In genomic region chr6:54238407-54238806, GRCh38 we compare ENCODE assay signal across 10 cellular contexts.
DNase-seq lines count a peak whose midpoint lies in the region; ATAC-seq and TF ChIP-seq lines count a peak whose summit lies in the region.
"Had no signal": no experiment of that assay in that cellular context is flagged by ENCODE, and none has a peak within 500 bp of the region (broad histone marks: within the 10 kb centered on the region; RNA-seq: fewer than 3 reads in every experiment).

No MANE protein-coding gene starts in this region.

- no peak overlapping the region for H3K4me3 Mint-ChIP-seq in type B pancreatic cell
- H3K4me3 Mint-ChIP-seq: activated CD4-positive, alpha-beta memory T cell treated with anti-CD3 and anti-CD28 coated beads, Interleukin-2, amount 10 ng/mL, durations not matched to agents 7 days and 5 days; activated naive CD4-positive, alpha-beta T cell treated with anti-CD3 and anti-CD28 coated beads, Interleukin-2, amount 50 U/mL, for 24 hours had no signal

- ATAC-seq in SK-N-SH treated with all-trans-retinoic acid at 6 μM for 48 hours (peak; percentile 96), Right ventricle myocardium superior (ENCODE audit: poor library complexity) (peak; percentile 75), GM21447 (IDR thresholded peaks at IDR 0.05; ENCODE audit: unreplicated experiment) (no peak), GM21526 (IDR thresholded peaks at IDR 0.05; ENCODE audit: low FRiP score, unreplicated experiment) (no peak)

- H3K36me3 Mint-ChIP-seq in type B pancreatic cell, result no peaks in the 10 kb centered on the region
- H3K36me3 Mint-ChIP-seq: activated naive CD4-positive, alpha-beta T cell treated with anti-CD3 and anti-CD28 coated beads, Interleukin-2, amount 50 U/mL, for 24 hours had no signal

- H3K4me3 ChIP-seq in prostate gland, result no peak overlapping the region

- TF ChIP-seq POLR2A in prostate gland (IDR thresholded peaks at IDR 0.05), result no peak

- no peaks in the 10 kb centered on the region for H3K36me3 ChIP-seq in prostate gland

- H3K27me3 Mint-ChIP-seq in type B pancreatic cell, result no peaks in the 10 kb centered on the region
- H3K27me3 Mint-ChIP-seq: activated CD4-positive, alpha-beta memory T cell treated with anti-CD3 and anti-CD28 coated beads, Interleukin-2, amount 10 ng/mL, durations not matched to agents 7 days and 5 days; activated naive CD4-positive, alpha-beta T cell treated with anti-CD3 and anti-CD28 coated beads, Interleukin-2, amount 50 U/mL, for 24 hours had no signal

- peak; percentile 12 for DNase-seq in EL
- DNase-seq in Right ventricle myocardium superior, result no peak
- peak; percentile 6 for DNase-seq in prostate gland (ENCODE audit: low spot score)
- DNase-seq in type B pancreatic cell (ENCODE audit: extremely low spot score, unreplicated experiment), result no peak
- no peak for DNase-seq in glomerular visceral epithelial cell (ENCODE audit: extremely low spot score)
- DNase-seq: activated CD4-positive, alpha-beta memory T cell treated with anti-CD3 and anti-CD28 coated beads, Interleukin-2, amount 10 ng/mL, durations not matched to agents 7 days and 5 days had no signal

- peaks cover 4% of the 10 kb centered on the region for H3K4me1 Mint-ChIP-seq in type B pancreatic cell (ENCODE audit: unreplicated experiment)
- H3K4me1 Mint-ChIP-seq: activated CD4-positive, alpha-beta memory T cell treated with anti-CD3 and anti-CD28 coated beads, Interleukin-2, amount 10 ng/mL, durations not matched to agents 7 days and 5 days; activated naive CD4-positive, alpha-beta T cell treated with anti-CD3 and anti-CD28 coated beads, Interleukin-2, amount 50 U/mL, for 24 hours had no signal

- intact Hi-C loops in Right ventricle myocardium superior (cut with DNase I) (no loop called here), prostate gland (cut with DNase I) (no loop called here)

- no peaks in the 10 kb centered on the region for H3K27me3 ChIP-seq in prostate gland (replicated peaks; ENCODE audit: insufficient read depth)

- H3K4me1 ChIP-seq in prostate gland (replicated peaks), result no peaks in the 10 kb centered on the region

- TF ChIP-seq CTCF in prostate gland (IDR thresholded peaks at IDR 0.05) (no peak), type B pancreatic cell (conservative IDR thresholded peaks at IDR 0.05) (no peak)

- H3K27ac ChIP-seq in prostate gland, result no peak overlapping the region

- WGBS in prostate gland, result 3% methylated on average over 1 of the region's 1 CpG

- no peak overlapping the region for H3K27ac Mint-ChIP-seq in type B pancreatic cell
- H3K27ac Mint-ChIP-seq: activated CD4-positive, alpha-beta memory T cell treated with anti-CD3 and anti-CD28 coated beads, Interleukin-2, amount 10 ng/mL, durations not matched to agents 7 days and 5 days; activated naive CD4-positive, alpha-beta T cell treated with anti-CD3 and anti-CD28 coated beads, Interleukin-2, amount 50 U/mL, for 24 hours had no signal

- H3K9me3 Mint-ChIP-seq in type B pancreatic cell, result no peaks in the 10 kb centered on the region
- H3K9me3 Mint-ChIP-seq: activated CD4-positive, alpha-beta memory T cell treated with anti-CD3 and anti-CD28 coated beads, Interleukin-2, amount 10 ng/mL, durations not matched to agents 7 days and 5 days; activated naive CD4-positive, alpha-beta T cell treated with anti-CD3 and anti-CD28 coated beads, Interleukin-2, amount 50 U/mL, for 24 hours had no signal

- H3K9me3 ChIP-seq in prostate gland, result no peaks in the 10 kb centered on the region

TF ChIP-seq in SK-N-SH treated with all-trans-retinoic acid at 6 μM for 48 hours, 23 proteins besides CTCF, POLR2A, EP300 and RAD21 (continues in another document):
- no peak for TF ChIP-seq PATZ1 (CRISPR knock-in tag; IDR thresholded peaks at IDR 0.05; ENCODE audit: borderline replicate concordance)
- no peak for TF ChIP-seq ZNF8 (CRISPR knock-in tag; IDR thresholded peaks at IDR 0.05)
- TF ChIP-seq OSR1 (CRISPR knock-in tag; IDR thresholded peaks at IDR 0.05), result no peak
- TF ChIP-seq ZFP3 (CRISPR knock-in tag; IDR thresholded peaks at IDR 0.05), result no peak
- TF ChIP-seq TSHZ2 (CRISPR knock-in tag; IDR thresholded peaks at IDR 0.05), result no peak
- no peak for TF ChIP-seq SNAI2 (CRISPR knock-in tag; IDR thresholded peaks at IDR 0.05)
- TF ChIP-seq TCF4 (CRISPR knock-in tag; IDR thresholded peaks at IDR 0.05; ENCODE audit: borderline replicate concordance), result no peak
- TF ChIP-seq BACH2 (CRISPR knock-in tag; IDR thresholded peaks at IDR 0.05; ENCODE audit: borderline replicate concordance), result no peak
- TF ChIP-seq PPARA (CRISPR knock-in tag; IDR thresholded peaks at IDR 0.05; ENCODE audit: borderline replicate concordance), result no peak
- no peak for TF ChIP-seq ZFP30 (CRISPR knock-in tag; IDR thresholded peaks at IDR 0.05)
- no peak for TF ChIP-seq ZNF70 (CRISPR knock-in tag; IDR thresholded peaks at IDR 0.05)
- no peak for TF ChIP-seq POU6F1 (CRISPR knock-in tag; IDR thresholded peaks at IDR 0.05; ENCODE audit: borderline replicate concordance, low read depth)
- no peak for TF ChIP-seq CREB5 (CRISPR knock-in tag; IDR thresholded peaks at IDR 0.05; ENCODE audit: low read depth)
- TF ChIP-seq TOX (CRISPR knock-in tag; IDR thresholded peaks at IDR 0.05; ENCODE audit: borderline replicate concordance), result no peak
- TF ChIP-seq ZNF565 (CRISPR knock-in tag; conservative IDR thresholded peaks at IDR 0.05; ENCODE audit: low read depth), result no peak
- no peak for TF ChIP-seq ARNTL (CRISPR knock-in tag; IDR thresholded peaks at IDR 0.05; ENCODE audit: borderline replicate concordance, low read depth)

Comparison
In these comparisons a context has a peak if more than half of its experiments do, and no peak if none do; other contexts are left out.
1. DNase-seq: peak in EL (single experiment) and prostate gland (single experiment); none in Right ventricle myocardium superior (single experiment), type B pancreatic cell (single experiment) and glomerular visceral epithelial cell (single experiment).
2. ATAC-seq: peak in SK-N-SH treated with all-trans-retinoic acid at 6 μM for 48 hours (single experiment) and Right ventricle myocardium superior (single experiment); none in GM21447 (single experiment) and GM21526 (single experiment).